8 cellular contexts compared by ENCODE assay signal in the genomic region with DNA sequence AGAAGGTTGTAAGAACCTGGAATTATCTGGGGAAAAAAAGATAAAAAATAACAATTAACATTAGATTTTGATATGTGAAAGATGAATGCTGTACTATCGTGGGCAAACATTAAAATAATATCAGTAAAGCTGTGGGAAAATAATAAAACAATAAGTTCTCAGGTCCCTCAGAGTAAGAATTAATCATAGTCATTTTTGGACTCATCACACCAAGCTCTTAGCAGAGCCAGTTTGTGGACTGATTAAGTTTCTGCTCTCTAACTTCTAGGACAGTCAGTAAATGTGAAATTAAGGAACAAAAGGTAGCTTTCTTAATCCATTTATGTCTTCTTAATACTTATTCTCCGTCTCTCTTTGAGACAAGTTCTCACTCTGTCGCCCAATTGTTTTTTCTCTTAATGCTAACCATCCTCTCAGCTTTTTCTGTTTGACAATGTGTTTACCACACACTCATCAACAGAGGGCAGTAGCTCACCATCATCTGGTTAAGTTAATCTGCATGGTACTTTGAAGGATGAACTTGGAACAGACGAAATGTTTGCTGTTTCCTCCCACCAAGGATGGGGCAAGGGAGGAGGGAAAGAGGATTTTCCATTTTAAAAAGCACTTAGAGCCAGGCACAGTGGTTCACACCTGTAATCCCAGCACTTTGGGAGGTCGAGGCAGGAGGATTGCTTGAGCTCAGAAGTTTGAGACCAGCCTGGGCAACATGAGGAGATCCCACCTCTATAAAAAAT. TPM values are rescaled to one million over a fixed set of nuclear protein-coding genes. Genes with fewer than 3 reads are reported as not detected.
DNase-seq lines count a peak whose midpoint lies in the region; ATAC-seq, FAIRE-seq and TF ChIP-seq lines count a peak whose summit lies in the region.

No MANE protein-coding gene starts in this region.

- CTCF ChIA-PET in mammary epithelial cell (lab: Charles Lee; ENCODE audit: low non-redundant PET) = interaction anchor here (0.6 to 2.0 kb wide), 7 partner anchors 147 to 705 kb away, joined by 3 to 42 read pairs (median 6); a partner anchor contains a TSS

- WGBS in mammary epithelial cell (ENCODE audit: low coverage, missing lambda C conversion rate) = 13% methylated on average over 4 of the region's 5 CpGs

- H3F3A ChIP-seq in SU-DHL-6 (ENCODE audit: insufficient read depth) = 0 out of 2 replicates have a peak, but pooled peaks cover 6% of the 10 kb centered on the region

- in situ Hi-C loops in GM13977 (cut with MboI; ENCODE audit: low pct_unique_long_range_greater_than_20kb, low sequenced_read_pairs, unreplicated experiment) = loop anchor here (10.0 kb wide), 1 partner anchor 596 kb away; no protein-coding TSS in a partner anchor
- in situ Hi-C loops in mammary epithelial cell (cut with MboI; ENCODE audit: low sequenced_read_pairs in 2 of 2) = loop anchor here (25.0 kb wide), 2 partner anchors 333 to 583 kb away; no protein-coding TSS in a partner anchor

- peak; percentile 77 for FAIRE-seq in islet of Langerhans (lab: Jason Lieb, UNC)

- no TSS peak for BruUV-seq in mammary epithelial cell (replicated peaks; lab: Mats Ljungman, UMichigan)

- H4K20me1 ChIP-seq in SU-DHL-6 (ENCODE audit: low read depth, low read length) (no peaks in the 10 kb centered on the region), mammary epithelial cell (ENCODE audit: insufficient read depth, low read length) (no peaks in the 10 kb centered on the region)

- no peak overlapping the region for H3K4me3 ChIP-seq in SU-DHL-6 (ENCODE audit: insufficient read depth, low read length, poor library complexity, severe bottlenecking)
- H3K4me3 ChIP-seq in mammary epithelial cell (replicated peaks in 1 of 3; ENCODE audit: insufficient read depth in 1 of 3, low read depth in 2 of 3, low read length in 3 of 3) = no peak overlapping the region

- no peak overlapping the region for H3K27ac ChIP-seq in SU-DHL-6 (ENCODE audit: low read depth, low read length)
- no peak overlapping the region for H3K27ac ChIP-seq in mammary epithelial cell (ENCODE audit: insufficient read depth, low read depth, low read length)

- intact Hi-C loops in mammary epithelial cell (cut with micrococcal nuclease) = loop anchor here (1.0 to 2.0 kb wide), 6 partner anchors 53 to 590 kb away; a partner anchor contains a TSS

- dilution Hi-C loops in mammary epithelial cell (cut with HindIII; ENCODE audit: low sequenced_read_pairs) = loop anchor here (25.0 kb wide), 1 partner anchor 583 kb away; no protein-coding TSS in a partner anchor

- H3K27me3 ChIP-seq in SU-DHL-6 (ENCODE audit: low read length) (no peaks in the 10 kb centered on the region), mammary epithelial cell (ENCODE audit: insufficient read depth, low read length) (no peaks in the 10 kb centered on the region)

- H3K9me3 ChIP-seq in SU-DHL-6 (ENCODE audit: insufficient read depth, low read length) = no peaks in the 10 kb centered on the region
- no peaks in the 10 kb centered on the region for H3K9me3 ChIP-seq in mammary epithelial cell (replicated peaks; ENCODE audit: insufficient read depth, low read length)

- H2AFZ ChIP-seq in SU-DHL-6 (ENCODE audit: low read depth, low read length, severe bottlenecking) (peak overlapping the region; percentile 17), mammary epithelial cell (ENCODE audit: low read depth, low read length) (no peak overlapping the region)

- no peaks in the 10 kb centered on the region for H3K36me3 ChIP-seq in SU-DHL-6 (ENCODE audit: low read length)
- no peaks in the 10 kb centered on the region for H3K36me3 ChIP-seq in mammary epithelial cell (ENCODE audit: insufficient read depth, low read length)

- H3K4me1 ChIP-seq in mammary epithelial cell (ENCODE audit: insufficient read depth, low read length) = peaks cover 7% of the 10 kb centered on the region

- ATAC-seq in HG02763 (IDR thresholded peaks at IDR 0.05; ENCODE audit: unreplicated experiment) = peak; percentile 78

- H3K4me2 ChIP-seq in SU-DHL-6 (ENCODE audit: low read depth, low read length, poor library complexity, severe bottlenecking) (peak overlapping the region; percentile 35), mammary epithelial cell (ENCODE audit: insufficient read depth, low read depth, low read length) (peak overlapping the region; percentile 48)

- DNase-seq in Ammon's horn (ENCODE audit: low spot score) = peak; percentile 91
- peak; percentile 67 for DNase-seq in GM13977 (ENCODE audit: low spot score)
- peak; percentile 78 for DNase-seq in NCI-H1092 (lab: John Stamatoyannopoulos, UW)
- peak; percentile 68 for DNase-seq in mammary epithelial cell
- peak; percentile 33 for DNase-seq in stimulated activated CD8-positive, alpha-beta memory T cell treated with anti-CD3 and anti-CD28 coated beads, Interleukin-12 subunit alpha, Interleukin-12 subunit beta, amount 100 ng/mL, for 1 hour (ENCODE audit: low read depth)

- H3K79me2 ChIP-seq in SU-DHL-6 (ENCODE audit: insufficient read depth, low read length) = no peaks in the 10 kb centered on the region
- no peaks in the 10 kb centered on the region for H3K79me2 ChIP-seq in mammary epithelial cell (ENCODE audit: insufficient read depth, low read length)

- no peaks in the 10 kb centered on the region for H3K9me2 ChIP-seq in SU-DHL-6 (replicated peaks; ENCODE audit: insufficient read depth, low read length)

- no peak overlapping the region for H3K9ac ChIP-seq in SU-DHL-6 (ENCODE audit: low read length)
- no peak overlapping the region for H3K9ac ChIP-seq in mammary epithelial cell (ENCODE audit: insufficient read depth, low read length)

- TF ChIP-seq CTCF in GM13977 (IDR thresholded peaks at IDR 0.05; ENCODE audit: extremely low read depth, insufficient read depth, missing control alignments) (peak; percentile 84), SU-DHL-6 (IDR thresholded peaks at IDR 0.05; ENCODE audit: insufficient read depth, low read length, poor library complexity, severe bottlenecking) (peak; percentile 92), mammary epithelial cell (conservative IDR thresholded peaks at IDR 0.05 in 1 of 2, IDR thresholded peaks at IDR 0.05 in 1 of 2; ENCODE audit: extremely low read depth in 1 of 2, insufficient read depth in 1 of 2, low read depth in 1 of 2, low read length in 2 of 2) (peak; percentile 82 to 85)

RNA-seq across cellular contexts. Expression of a gene that starts 5.3 kb away (rescaled TPM):
- total RNA-seq in mammary epithelial cell = 10 to 100 TPM; 43.1 to 44.2 TPM
- 45.1 TPM for polyA plus RNA-seq in mammary epithelial cell
- 46.1 TPM for polyA minus RNA-seq in mammary epithelial cell

Comparison
In these comparisons a context has a peak if more than half of its experiments do, and no peak if none do; other contexts are left out.
1. DNase-seq: peak in every context shown above with its lines; median percentile 91 in Ammon's horn; 78 in NCI-H1092; 68 in mammary epithelial cell; 67 in GM13977; 33 in stimulated activated CD8-positive, alpha-beta memory T cell treated with anti-CD3 and anti-CD28 coated beads, Interleukin-12 subunit alpha, Interleukin-12 subunit beta, amount 100 ng/mL, for 1 hour.